16 cellular contexts compared by ENCODE assay signal in genomic region chr3:87855626-87856025, GRCh38.
DNase-seq lines count a peak whose midpoint lies in the region; ATAC-seq and TF ChIP-seq lines count a peak whose summit lies in the region.
"Had no signal": no experiment of that assay in that cellular context is flagged by ENCODE, and none has a peak within 500 bp of the region (broad histone marks: within the 10 kb centered on the region; RNA-seq: fewer than 3 reads in every experiment).

No MANE protein-coding gene starts in this region.

- no peak overlapping the region for H3K4me3 ChIP-seq in RWPE2 (ENCODE audit: severe bottlenecking)
- H3K4me3 ChIP-seq: thoracic aorta had no signal

- H3K27me3 ChIP-seq in RWPE2 (ENCODE audit: insufficient read depth, poor library complexity, severe bottlenecking) = no peaks in the 10 kb centered on the region

- peak; percentile 75 for DNase-seq in EH (ENCODE audit: low read depth)
- no peak for DNase-seq in RWPE2 (ENCODE audit: low spot score)
- DNase-seq in fibroblast of peridontal ligament (ENCODE audit: extremely low read depth) = peak; percentile 38
- DNase-seq in pons (ENCODE audit: low spot score) = peak; percentile 28
- DNase-seq in NCI-H2107 (lab: John Stamatoyannopoulos, UW) = no peak
- no peak for DNase-seq in 8988T
- DNase-seq: activated naive CD4-positive, alpha-beta T cell treated with Interleukin-2 at 50 U/mL for 16 hours; effector memory CD4-positive, alpha-beta T cell; naive B cell; NCI-H1105 treated with DMSO at 0.1 percent for 48 hours; NCI-H345; stimulated activated CD4-positive, alpha-beta T cell treated with anti-CD3 and anti-CD28 coated beads, Interleukin-2, amount 100 ng/mL, for 24 hours had no signal

- H3K36me3 ChIP-seq in RWPE2 (ENCODE audit: low read depth) = no peaks in the 10 kb centered on the region
- H3K36me3 ChIP-seq: thoracic aorta had no signal

- H3K4me1 ChIP-seq in RWPE2 (ENCODE audit: insufficient read depth, poor library complexity, severe bottlenecking) = peaks cover 11% of the 10 kb centered on the region

- H3K9me3 ChIP-seq in RWPE2 (ENCODE audit: severe bottlenecking) = no peaks in the 10 kb centered on the region
- H3K9me3 ChIP-seq: thoracic aorta had no signal

- no peak overlapping the region for H3K27ac ChIP-seq in RWPE2 (ENCODE audit: poor library complexity, severe bottlenecking)
- H3K27ac ChIP-seq: thoracic aorta, VCaP had no signal

- no peak for TF ChIP-seq CTCF in RWPE2 (IDR thresholded peaks at IDR 0.05; ENCODE audit: poor library complexity, severe bottlenecking)

- ATAC-seq in RWPE2 (ENCODE audit: low read depth) = peak; percentile 90
- no peak for ATAC-seq in HG03469 (IDR thresholded peaks at IDR 0.05; ENCODE audit: unreplicated experiment)
- no peak for ATAC-seq in GM19463 (IDR thresholded peaks at IDR 0.05; ENCODE audit: unreplicated experiment)

Comparison
In these comparisons a context has a peak if more than half of its experiments do, and no peak if none do; other contexts are left out.
1. DNase-seq: peak in EH (single experiment), fibroblast of peridontal ligament (single experiment) and pons (single experiment); none in RWPE2 (single experiment), NCI-H2107 (single experiment) and 8988T (single experiment).